20 cellular contexts compared by ENCODE assay signal in the genomic region with DNA sequence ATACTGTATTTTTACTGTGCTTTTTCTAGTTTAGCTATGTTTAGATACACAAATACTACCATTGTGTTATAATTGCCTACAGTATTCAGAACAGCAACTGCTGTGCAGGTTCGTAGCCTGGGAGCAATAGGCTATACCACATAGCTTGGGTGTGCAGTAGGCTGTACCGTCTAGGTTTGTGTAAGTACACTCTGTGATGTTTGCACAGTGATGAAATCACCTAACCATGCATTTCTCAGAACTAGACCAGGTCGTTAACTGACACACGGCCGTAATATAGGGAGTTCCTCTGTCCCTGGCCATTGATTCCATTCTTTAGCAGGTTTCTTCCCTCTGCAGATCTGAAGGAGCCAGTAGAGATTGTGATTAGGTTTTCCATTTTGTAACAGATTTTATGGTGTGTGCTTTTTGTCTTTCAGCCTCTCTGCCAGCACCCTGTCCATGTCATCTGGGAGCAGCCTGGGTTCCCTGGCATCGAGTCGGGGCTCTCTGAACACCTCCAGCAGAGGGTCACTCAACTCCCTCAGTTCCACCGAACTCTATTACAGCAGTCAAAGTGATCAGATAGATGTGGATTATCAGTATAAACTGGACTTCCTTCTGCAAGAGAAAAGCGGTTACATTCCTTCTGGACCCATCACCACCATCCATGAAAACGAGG. TPM values are rescaled to one million over a fixed set of nuclear protein-coding genes. Genes with fewer than 3 reads are reported as not detected.
DNase-seq lines count a peak whose midpoint lies in the region; TF ChIP-seq lines count a peak whose summit lies in the region.
"Had no signal": no experiment of that assay in that cellular context is flagged by ENCODE, and none has a peak within 500 bp of the region (broad histone marks: within the 10 kb centered on the region; RNA-seq: fewer than 3 reads in every experiment).

No MANE protein-coding gene starts in this region.

- DNase-seq in DMS53 treated with DMSO at 0.1 percent for 48 hours (lab: John Stamatoyannopoulos, UW; ENCODE audit: unreplicated experiment) (peak; percentile 66), NCI-H510A (lab: John Stamatoyannopoulos, UW) (peak; percentile 11), kidney tubule cell (ENCODE audit: low spot score) (peak; percentile 43), progenitor cell of endocrine pancreas (ENCODE audit: low spot score, unreplicated experiment) (no peak), Kasumi-1 (lab: John Stamatoyannopoulos, UW) (no peak), NCI-H2227 (lab: John Stamatoyannopoulos, UW; ENCODE audit: unreplicated experiment) (no peak), NCI-H446 treated with DMSO at 0.1 percent for 48 hours (lab: John Stamatoyannopoulos, UW) (no peak)
- no peak for DNase-seq in CD8-positive, alpha-beta memory T cell
- DNase-seq: activated CD4-positive, alpha-beta T cell treated with anti-CD3 and anti-CD28 coated beads, Interleukin-2, amount 10 ng/mL, durations not matched to agents 24 days and 14 days; activated naive CD8-positive, alpha-beta T cell treated with anti-CD3 and anti-CD28 coated beads, Interleukin-2, amount 10 ng/mL, durations not matched to agents 7 days and 5 days; COR-L47; HCEC 1CT; left cardiac atrium; NCI-H1694 treated with DMSO at 0.1 percent for 48 hours; NCI-H524 treated with DMSO at 0.1 percent for 48 hours; OCI-M1; SHP77 treated with DMSO at 0.1 percent for 48 hours; stimulated activated CD4-positive, alpha-beta T cell treated with anti-CD3 and anti-CD28 coated beads, Interleukin-12 subunit alpha, Interleukin-12 subunit beta, amount 100 ng/mL, for 4 hours had no signal

- no peaks in the 10 kb centered on the region for H3K9me3 ChIP-seq in CD8-positive, alpha-beta memory T cell (ENCODE audit: low read length)

- no peak for TF ChIP-seq CTCF in progenitor cell of endocrine pancreas (IDR thresholded peaks at IDR 0.05; ENCODE audit: unreplicated experiment)

- H3K36me3 ChIP-seq in CD8-positive, alpha-beta memory T cell (ENCODE audit: insufficient read depth, low read length): no peaks in the 10 kb centered on the region

- no peak overlapping the region for H3K4me3 Mint-ChIP-seq in progenitor cell of endocrine pancreas (ENCODE audit: low read depth)
- H3K4me3 Mint-ChIP-seq in CD8-positive, alpha-beta memory T cell: no peak overlapping the region
- H3K4me3 Mint-ChIP-seq: activated CD4-positive, alpha-beta T cell treated with anti-CD3 and anti-CD28 coated beads, Interleukin-2, amount 10 ng/mL, durations not matched to agents 24 days and 14 days; activated naive CD8-positive, alpha-beta T cell treated with anti-CD3 and anti-CD28 coated beads, Interleukin-2, amount 10 ng/mL, durations not matched to agents 7 days and 5 days; activated T-helper 17 cell treated with anti-CD3 and anti-CD28 coated beads, Interleukin-2, amount 50 U/mL, for 72 hours had no signal

- no peak overlapping the region for H3K4me3 ChIP-seq in CD8-positive, alpha-beta memory T cell (ENCODE audit: low read length)

- no peaks in the 10 kb centered on the region for H3K27me3 ChIP-seq in CD8-positive, alpha-beta memory T cell (ENCODE audit: insufficient read depth, low read length, poor library complexity, severe bottlenecking)

- peaks cover 5% of the 10 kb centered on the region for H3K4me1 ChIP-seq in CD8-positive, alpha-beta memory T cell (ENCODE audit: insufficient read depth, low read length)

- H3K27ac ChIP-seq in CD8-positive, alpha-beta memory T cell (ENCODE audit: low read depth, low read length): no peak overlapping the region

- peaks cover 20% of the 10 kb centered on the region for H3K4me1 Mint-ChIP-seq in progenitor cell of endocrine pancreas (ENCODE audit: low read depth)
- H3K4me1 Mint-ChIP-seq in CD8-positive, alpha-beta memory T cell: peaks cover 5 to 7% (median 6%) of the 10 kb centered on the region in 3 donors

- H3K27ac Mint-ChIP-seq in progenitor cell of endocrine pancreas: peak overlapping the region; percentile 47
- no peak overlapping the region for H3K27ac Mint-ChIP-seq in CD8-positive, alpha-beta memory T cell
- H3K27ac Mint-ChIP-seq: activated CD4-positive, alpha-beta T cell treated with anti-CD3 and anti-CD28 coated beads, Interleukin-2, amount 10 ng/mL, durations not matched to agents 24 days and 14 days; activated naive CD8-positive, alpha-beta T cell treated with anti-CD3 and anti-CD28 coated beads, Interleukin-2, amount 10 ng/mL, durations not matched to agents 7 days and 5 days; activated T-helper 17 cell treated with anti-CD3 and anti-CD28 coated beads, Interleukin-2, amount 50 U/mL, for 72 hours had no signal

- H3K27me3 Mint-ChIP-seq in progenitor cell of endocrine pancreas: no peaks in the 10 kb centered on the region
- peaks cover 5 to 35% of the 10 kb centered on the region in 2 donors for H3K27me3 Mint-ChIP-seq in CD8-positive, alpha-beta memory T cell

- CTCF ChIA-PET in CD8-positive, alpha-beta memory T cell (lab: Charles Lee): interaction anchor here (0.8 to 2.6 kb wide), 4 partner anchors 9 to 322 kb away, joined by 3 to 13 read pairs (median 4); no protein-coding TSS in a partner anchor

- no peaks in the 10 kb centered on the region for H3K9me3 Mint-ChIP-seq in progenitor cell of endocrine pancreas (ENCODE audit: low read depth)
- H3K9me3 Mint-ChIP-seq in CD8-positive, alpha-beta memory T cell: no peaks in the 10 kb centered on the region
- H3K9me3 Mint-ChIP-seq: activated CD4-positive, alpha-beta T cell treated with anti-CD3 and anti-CD28 coated beads, Interleukin-2, amount 10 ng/mL, durations not matched to agents 24 days and 14 days; activated naive CD8-positive, alpha-beta T cell treated with anti-CD3 and anti-CD28 coated beads, Interleukin-2, amount 10 ng/mL, durations not matched to agents 7 days and 5 days; activated T-helper 17 cell treated with anti-CD3 and anti-CD28 coated beads, Interleukin-2, amount 50 U/mL, for 72 hours had no signal

- POLR2A ChIA-PET in CD8-positive, alpha-beta memory T cell (lab: Charles Lee): no interaction called here

- H3K36me3 Mint-ChIP-seq in progenitor cell of endocrine pancreas (ENCODE audit: insufficient read depth): peaks cover 3% of the 10 kb centered on the region
- H3K36me3 Mint-ChIP-seq in CD8-positive, alpha-beta memory T cell: no peaks in the 10 kb centered on the region
- H3K36me3 Mint-ChIP-seq: activated naive CD8-positive, alpha-beta T cell treated with anti-CD3 and anti-CD28 coated beads, Interleukin-2, amount 10 ng/mL, durations not matched to agents 7 days and 5 days had no signal

RNA-seq across cellular contexts. Expression of gene CLDN22, which starts 59.5 kb away (rescaled TPM):
- total RNA-seq in progenitor cell of endocrine pancreas: not detected in 2 replicates
- total RNA-seq in CD8-positive, alpha-beta memory T cell: not detected
- not detected for polyA plus RNA-seq in CD8-positive, alpha-beta memory T cell
- total RNA-seq: activated CD4-positive, alpha-beta T cell treated with anti-CD3 and anti-CD28 coated beads, Interleukin-2, amount 10 ng/mL, durations not matched to agents 24 days and 14 days; activated naive CD8-positive, alpha-beta T cell treated with anti-CD3 and anti-CD28 coated beads, Interleukin-2, amount 10 ng/mL, durations not matched to agents 7 days and 5 days; activated T-helper 17 cell treated with anti-CD3 and anti-CD28 coated beads, Interleukin-2, amount 50 U/mL, for 72 hours; left cardiac atrium; urinary bladder had no signal
- polyA plus RNA-seq: urinary bladder had no signal

Comparison
In these comparisons a context has a peak if more than half of its experiments do, and no peak if none do; other contexts are left out.
1. DNase-seq: peak in DMS53 treated with DMSO at 0.1 percent for 48 hours (single experiment), NCI-H510A (single experiment) and kidney tubule cell (single experiment); none in progenitor cell of endocrine pancreas (single experiment), Kasumi-1 (0 of 2), NCI-H2227 (single experiment), NCI-H446 treated with DMSO at 0.1 percent for 48 hours (single experiment) and CD8-positive, alpha-beta memory T cell (0 of 5).